In genomic region chr19:45254044-45254531, GRCh38 we compare ENCODE assay signal across 10 cellular contexts. TPM values are rescaled to one million over a fixed set of nuclear protein-coding genes. Genes with fewer than 3 reads are reported as not detected.
A peak's percentile ranks its signal among the peaks of the same experiment; 100 is the strongest.
DNase-seq lines count a peak whose midpoint lies in the region; ATAC-seq, FAIRE-seq and TF ChIP-seq lines count a peak whose summit lies in the region.
"Had no signal": no experiment of that assay in that cellular context is flagged by ENCODE, and none has a peak within 500 bp of the region (broad histone marks: within the 10 kb centered on the region; RNA-seq: fewer than 3 reads in every experiment).

No MANE protein-coding gene starts in this region.

- POLR2A ChIA-PET in A549 (lab: Yijun Ruan, JAX) (no interaction called here), WTC11 (lab: Charles Lee) (no interaction called here)

- no peak for DNase-seq in A549 (ENCODE audit: low read depth in 1 of 2, low spot score in 1 of 2)
- no peak for DNase-seq in GM06990 (ENCODE audit: extremely low read depth, insufficient read length)
- DNase-seq in WTC11 (ENCODE audit: low spot score) = peak; percentile 39
- DNase-seq in germinal center (ENCODE audit: low spot score) = peak; percentile 34
- no peak for DNase-seq in amniotic stem cell (lab: John Stamatoyannopoulos, UW)
- DNase-seq: activated naive CD8-positive, alpha-beta T cell treated with anti-CD3 and anti-CD28 coated beads, Interleukin-2, amount 10 ng/mL, durations not matched to agents 7 days and 5 days; NCI-H1417 treated with DMSO at 0.1 percent for 48 hours had no signal

- ATAC-seq in A549 (no peak), WTC11 (no peak), esophagus mucosa (no peak), GM21825 (IDR thresholded peaks at IDR 0.05; ENCODE audit: unreplicated experiment) (no peak), GM21367 (IDR thresholded peaks at IDR 0.05; ENCODE audit: unreplicated experiment) (no peak)

- H3K9me3 Mint-ChIP-seq in WTC11 = no peaks in the 10 kb centered on the region
- H3K9me3 Mint-ChIP-seq: activated naive CD8-positive, alpha-beta T cell treated with anti-CD3 and anti-CD28 coated beads, Interleukin-2, amount 10 ng/mL, durations not matched to agents 7 days and 5 days had no signal

- no peak overlapping the region for H3K27ac Mint-ChIP-seq in WTC11
- H3K27ac Mint-ChIP-seq: activated naive CD8-positive, alpha-beta T cell treated with anti-CD3 and anti-CD28 coated beads, Interleukin-2, amount 10 ng/mL, durations not matched to agents 7 days and 5 days had no signal

- no peaks in the 10 kb centered on the region; the same call in 1 of the 2 replicates for H3K36me3 ChIP-seq in GM06990 (ENCODE audit: control insufficient read depth, insufficient read depth, low read length)

- no peaks in the 10 kb centered on the region for H3K9me3 ChIP-seq in A549

- FAIRE-seq in A549 (lab: Jason Lieb, UNC) = no peak

- WGBS in A549 (ENCODE audit: missing lambda C conversion rate) = no CpG with 5 or more reads among the region's 11 CpGs

- no peak for TF ChIP-seq EP300 in A549 (IDR thresholded peaks at IDR 0.05)

- no peaks in the 10 kb centered on the region for H3K27me3 ChIP-seq in GM06990 (replicated peaks; ENCODE audit: control insufficient read depth, insufficient read depth, low read length)

- TF ChIP-seq RAD21 in A549 (conservative IDR thresholded peaks at IDR 0.05 in 1 of 2, IDR thresholded peaks at IDR 0.05 in 1 of 2) = no peak

- H3K27me3 Mint-ChIP-seq in WTC11 (ENCODE audit: low read depth) = peaks cover 17% of the 10 kb centered on the region

- H3K4me2 ChIP-seq in A549 = no peak overlapping the region

- no peak for TF ChIP-seq POLR2A in A549 (IDR thresholded peaks at IDR 0.05; ENCODE audit: low read length)

- H3K27ac ChIP-seq in A549 = no peak overlapping the region

- CTCF ChIA-PET in A549 (lab: Yijun Ruan, JAX) = interaction anchor here (0.9 to 2.1 kb wide), 4 partner anchors 16 to 85 kb away, joined by 3 to 10 read pairs (median 3); no protein-coding TSS in a partner anchor
- CTCF ChIA-PET in WTC11 (lab: Charles Lee) = interaction anchor here (0.6 kb wide), 1 partner anchor 24 kb away, joined by 5 read pairs; no protein-coding TSS in a partner anchor

- TF ChIP-seq CTCF in A549 (IDR thresholded peaks at IDR 0.05) = no peak
- peak; percentile 43 for TF ChIP-seq CTCF in GM06990 (IDR thresholded peaks at IDR 0.05; ENCODE audit: insufficient read depth, low read length, poor library complexity, severe bottlenecking)
- no peak for TF ChIP-seq CTCF in WTC11 (IDR thresholded peaks at IDR 0.05)

- peaks cover 7% of the 10 kb centered on the region; the same call in 2 of the 3 replicates for H3K4me1 ChIP-seq in A549

- H3K36me3 Mint-ChIP-seq in WTC11 = peaks cover 4% of the 10 kb centered on the region; the same call in 1 of the 2 replicates
- H3K36me3 Mint-ChIP-seq: activated naive CD8-positive, alpha-beta T cell treated with anti-CD3 and anti-CD28 coated beads, Interleukin-2, amount 10 ng/mL, durations not matched to agents 7 days and 5 days had no signal

- no peak overlapping the region for H3K4me3 Mint-ChIP-seq in WTC11
- H3K4me3 Mint-ChIP-seq: activated naive CD8-positive, alpha-beta T cell treated with anti-CD3 and anti-CD28 coated beads, Interleukin-2, amount 10 ng/mL, durations not matched to agents 7 days and 5 days had no signal

- no peak overlapping the region for H3K4me3 ChIP-seq in A549
- no peak overlapping the region for H3K4me3 ChIP-seq in GM06990 (replicated peaks; ENCODE audit: low read depth, low read length)

- H3K4me1 Mint-ChIP-seq in WTC11 = peaks cover 22% of the 10 kb centered on the region

TF ChIP-seq in A549, 52 proteins besides CTCF, POLR2A, EP300 and RAD21:
- TF ChIP-seq, protein P1, sequence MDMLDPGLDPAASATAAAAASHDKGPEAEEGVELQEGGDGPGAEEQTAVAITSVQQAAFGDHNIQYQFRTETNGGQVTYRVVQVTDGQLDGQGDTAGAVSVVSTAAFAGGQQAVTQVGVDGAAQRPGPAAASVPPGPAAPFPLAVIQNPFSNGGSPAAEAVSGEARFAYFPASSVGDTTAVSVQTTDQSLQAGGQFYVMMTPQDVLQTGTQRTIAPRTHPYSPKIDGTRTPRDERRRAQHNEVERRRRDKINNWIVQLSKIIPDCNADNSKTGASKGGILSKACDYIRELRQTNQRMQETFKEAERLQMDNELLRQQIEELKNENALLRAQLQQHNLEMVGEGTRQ (IDR thresholded peaks at IDR 0.05) = peak; percentile 17; the same call in 1 of the 2 replicates
- TF ChIP-seq RCOR1 (IDR thresholded peaks at IDR 0.05; ENCODE audit: low read depth, low read length) = no peak

TF ChIP-seq in WTC11, 78 proteins besides CTCF, POLR2A, EP300 and RAD21:
- TF ChIP-seq HMGXB4 (CRISPR knock-in tag; IDR thresholded peaks at IDR 0.05) = no peak

RNA-seq across cellular contexts. Expression of gene MARK4, which starts 3.0 kb away (rescaled TPM):
- polyA plus RNA-seq in A549 (2011; rRNA removed) = 6.3 and 6.9 TPM in 2 replicates
- polyA plus RNA-seq in A549 (2012; cell fraction: cytosol; rRNA removed) = 5.6 and 6.4 TPM in 2 replicates
- polyA plus RNA-seq in A549 (2012; cell fraction: nucleus; rRNA removed) = 5.5 and 7.7 TPM in 2 replicates
- 6.0 to 7.8 TPM (median 6.8 TPM) in 3 replicates for polyA plus RNA-seq in A549 (2017; fragmentation: RNase III; extraction: RNeasy Plus Mini Kit Qiagen cat#74134 plus additional on column Dnase treatment)
- 7.4 and 13.0 TPM in 2 replicates for polyA minus RNA-seq in A549 (2011; rRNA and poly(A)+ RNA removed)
- 58.5 to 60.8 TPM (median 58.6 TPM) in 3 replicates for total RNA-seq in WTC11 (2021)
- total RNA-seq in esophagus mucosa = 21.0 TPM

RNA-seq across cellular contexts. Expression of gene EXOC3L2, which starts 8.9 kb away (rescaled TPM):
- polyA plus RNA-seq in A549 (2011; rRNA removed) (0.16 and 0.20 TPM in 2 replicates), A549 (2017; fragmentation: RNase III; extraction: RNeasy Plus Mini Kit Qiagen cat#74134 plus additional on column Dnase treatment) (0.46 to 0.58 TPM (median 0.50 TPM) in 3 replicates)
- 0.49 and 0.76 TPM in 2 replicates for polyA plus RNA-seq in A549 (2012; cell fraction: cytosol; rRNA removed)
- 2.8 and 3.7 TPM in 2 replicates for polyA plus RNA-seq in A549 (2012; cell fraction: nucleus; rRNA removed)
- polyA minus RNA-seq in A549 (2011; rRNA and poly(A)+ RNA removed) = 0.15 TPM in 1 of 2 replicates, not detected in the other
- total RNA-seq in WTC11 (2021) (2.7 to 3.5 TPM (median 3.1 TPM) in 3 replicates), esophagus mucosa (1.1 TPM)
- total RNA-seq: activated naive CD8-positive, alpha-beta T cell treated with anti-CD3 and anti-CD28 coated beads, Interleukin-2, amount 10 ng/mL, durations not matched to agents 7 days and 5 days had no signal

Comparison
In these comparisons a context has a peak if more than half of its experiments do, and no peak if none do; other contexts are left out.
1. DNase-seq: peak in WTC11 (single experiment) and germinal center (single experiment); none in A549 (0 of 2), GM06990 (single experiment) and amniotic stem cell (single experiment).